Comparison of ENCODE assay signal across 2 cellular contexts in genomic region chr11:118696673-118697226, GRCh38.
TF ChIP-seq lines count a peak whose summit lies in the region.

No MANE protein-coding gene starts in this region.

TF ChIP-seq in SK-N-SH treated with all-trans-retinoic acid at 6 μM for 48 hours, 23 proteins besides CTCF, POLR2A, EP300 and RAD21 (continued from another document):
- no peak for TF ChIP-seq CREB5 (CRISPR knock-in tag; IDR thresholded peaks at IDR 0.05; ENCODE audit: low read depth)

TF ChIP-seq in GM23338, 12 proteins besides CTCF, POLR2A, EP300 and RAD21 (continued from another document):
- TF ChIP-seq ZNF462 (CRISPR knock-in tag; IDR thresholded peaks at IDR 0.05) = no peak
TF ChIP-seq in GM23338: peak in this region for 0.
